ENCODE assay signal across 8 cellular contexts in the genomic region with DNA sequence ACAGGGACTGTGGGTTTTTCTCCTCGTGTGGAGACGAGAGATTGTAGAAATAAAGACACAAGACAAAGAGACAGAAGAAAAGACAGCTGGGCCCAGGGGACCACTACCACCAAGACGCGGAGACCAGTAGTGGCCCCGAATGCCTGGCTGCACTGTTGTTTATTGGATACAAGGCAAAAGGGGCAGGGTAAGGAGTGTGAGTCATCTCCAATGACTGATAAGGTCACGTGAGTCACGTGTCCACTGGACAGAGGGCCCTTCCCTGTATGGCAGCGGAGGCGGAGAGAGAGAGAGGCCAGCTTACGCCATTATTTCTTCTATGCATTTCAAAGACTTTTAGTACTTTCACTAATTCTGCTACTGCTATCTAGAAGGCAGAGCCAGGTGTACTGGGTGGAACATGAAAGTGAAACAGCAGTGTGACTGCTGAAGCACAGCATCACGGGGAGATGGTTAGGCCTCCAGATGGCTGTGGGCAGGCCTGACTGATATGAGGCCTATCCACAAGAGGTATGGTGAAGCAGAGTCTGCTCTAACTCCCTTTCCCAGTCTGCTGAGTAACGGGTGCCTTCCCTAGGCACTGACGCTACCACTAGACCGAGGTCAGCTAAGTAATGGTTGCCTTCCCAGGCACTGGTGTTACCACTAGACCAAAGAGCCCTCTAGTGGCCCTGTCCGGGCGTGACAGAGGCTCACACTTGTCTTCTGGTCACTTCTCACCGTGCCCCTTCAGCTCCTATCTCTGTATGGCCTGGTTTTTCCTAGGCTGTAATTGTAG. TPM values are rescaled to one million over a fixed set of nuclear protein-coding genes. Genes with fewer than 3 reads are reported as not detected.
A peak's percentile ranks its signal among the peaks of the same experiment; 100 is the strongest.
DNase-seq lines count a peak whose midpoint lies in the region; ATAC-seq and TF ChIP-seq lines count a peak whose summit lies in the region.
"Not testable (repeated sequence)": the region's sequence is repeated elsewhere in the genome, so short reads cannot be mapped to it uniquely, and the experiment has no call there.

No MANE protein-coding gene starts in this region.

- POLR2A ChIA-PET in A673 (lab: Charles Lee; ENCODE audit: low non-redundant PET): interaction anchor here (0.9 kb wide), 1 partner anchor 324 kb away, joined by 5 read pairs; a partner anchor contains a TSS

- H3K4me1 ChIP-seq in A673 (ENCODE audit: insufficient read depth, low read length, poor library complexity, severe bottlenecking): not testable (repeated sequence)
- peaks cover 16% of the 10 kb centered on the region for H3K4me1 ChIP-seq in adipocyte (ENCODE audit: control insufficient read depth, insufficient read depth, low read length)

- peak overlapping the region; percentile 100 for H3K27ac Mint-ChIP-seq in T-helper 2 cell treated with Interferon-gamma antibody and Interleukin-4, amounts not matched to agents 5 μg/mL and 100 μg/mL, for 36 hours

- H3K9me3 Mint-ChIP-seq in T-helper 2 cell treated with Interferon-gamma antibody and Interleukin-4, amounts not matched to agents 5 μg/mL and 100 μg/mL, for 36 hours: not testable (repeated sequence)

- not testable (repeated sequence) for H3K36me3 ChIP-seq in A673 (ENCODE audit: insufficient read depth, low read length, poor library complexity, severe bottlenecking); adipocyte (ENCODE audit: control insufficient read depth, insufficient read depth, low read length, severe bottlenecking)

- H3K4me3 Mint-ChIP-seq in T-helper 2 cell treated with Interferon-gamma antibody and Interleukin-4, amounts not matched to agents 5 μg/mL and 100 μg/mL, for 36 hours: peak overlapping the region; percentile 90

- not testable (repeated sequence) for H3K27me3 Mint-ChIP-seq in T-helper 2 cell treated with Interferon-gamma antibody and Interleukin-4, amounts not matched to agents 5 μg/mL and 100 μg/mL, for 36 hours (ENCODE audit: low read depth)

- CTCF ChIA-PET in A673 (lab: Charles Lee): interaction anchor here (0.8 to 2.0 kb wide), 3 partner anchors 9 to 179 kb away, joined by 3 to 22 read pairs (median 3); no protein-coding TSS in a partner anchor

- H3K4me3 ChIP-seq in A673 (ENCODE audit: low read depth, low read length, poor library complexity, severe bottlenecking); adipocyte (ENCODE audit: low read length); retinal pigment epithelial cell (ENCODE audit: low read length): not testable (repeated sequence)

- not testable (repeated sequence) for H3K27ac ChIP-seq in A673 (ENCODE audit: low read depth, low read length, poor library complexity, severe bottlenecking)

- H3K9ac ChIP-seq in adipocyte (ENCODE audit: low read length): not testable (repeated sequence)

- H3K9me3 ChIP-seq in A673 (ENCODE audit: low read depth, low read length, poor library complexity, severe bottlenecking); adipocyte (ENCODE audit: control insufficient read depth, low read length): not testable (repeated sequence)

- peak; percentile 58 for DNase-seq in A673 (ENCODE audit: low spot score)
- DNase-seq in NCI-H1417 (lab: John Stamatoyannopoulos, UW): peak; percentile 62 to 84 (median 69)
- DNase-seq in T-helper 2 cell treated with Interferon-gamma antibody and Interleukin-4, amounts not matched to agents 5 μg/mL and 100 μg/mL, for 36 hours (ENCODE audit: low spot score): peak; percentile 90
- DNase-seq in adipocyte (ENCODE audit: low read depth): peak; percentile 55
- peak; percentile 70 for DNase-seq in left cardiac atrium
- DNase-seq in retinal pigment epithelial cell (ENCODE audit: low read depth): not testable (repeated sequence)

- TF ChIP-seq CTCF in A673 (conservative IDR thresholded peaks at IDR 0.05; ENCODE audit: low read depth, low read length): peak; percentile 68
- TF ChIP-seq CTCF in retinal pigment epithelial cell (conservative IDR thresholded peaks at IDR 0.05; ENCODE audit: low read depth, low read length): peak; percentile 67

- intact Hi-C loops in A673 (cut with micrococcal nuclease; ENCODE audit: unreplicated experiment) (loop anchor here (2.0 to 5.0 kb wide), 2 partner anchors 164 to 484 kb away; no protein-coding TSS in a partner anchor), left cardiac atrium (cut with DNase I) (loop anchor here in 1 of 2 donors (2.0 kb wide), 1 partner anchor 164 kb away; no protein-coding TSS in a partner anchor)

- ATAC-seq in GM18858 (IDR thresholded peaks at IDR 0.05; ENCODE audit: unreplicated experiment): peak; percentile 93
- ATAC-seq in HG02938 (IDR thresholded peaks at IDR 0.05; ENCODE audit: unreplicated experiment): peak; percentile 90
- ATAC-seq in left cardiac atrium: peak; percentile 42 to 48

- not testable (repeated sequence) for H3K27me3 ChIP-seq in A673 (replicated peaks; ENCODE audit: insufficient read depth, low read depth, low read length, poor library complexity); adipocyte (replicated peaks; ENCODE audit: control insufficient read depth, insufficient read depth, low read length)

- peaks cover 54% of the 10 kb centered on the region for H3K4me1 Mint-ChIP-seq in T-helper 2 cell treated with Interferon-gamma antibody and Interleukin-4, amounts not matched to agents 5 μg/mL and 100 μg/mL, for 36 hours (ENCODE audit: low read depth)

- H3K36me3 Mint-ChIP-seq in T-helper 2 cell treated with Interferon-gamma antibody and Interleukin-4, amounts not matched to agents 5 μg/mL and 100 μg/mL, for 36 hours (ENCODE audit: low read depth): peaks cover 72% of the 10 kb centered on the region

- not testable (repeated sequence) for BruUV-seq in A673 (replicated peaks; lab: Mats Ljungman, UMichigan)

RNA-seq across cellular contexts. Expression of a gene that starts 5.3 kb away (rescaled TPM):
- 5.7 and 11.9 TPM in 2 replicates for total RNA-seq in A673 (2021)
- 10 to 100 TPM; 18.3 to 27.9 TPM for total RNA-seq in left cardiac atrium

RNA-seq across cellular contexts. Expression of a gene that starts 48.1 kb away (rescaled TPM):
- total RNA-seq in A673 (2021) (33.4 and 34.2 TPM in 2 replicates), left cardiac atrium (10 to 100 TPM in 1 of 2 donors, 1 to 10 TPM in 1; 8.9 to 10.2 TPM)
